Comparison of ENCODE assay signal across 20 cellular contexts in the genomic region with DNA sequence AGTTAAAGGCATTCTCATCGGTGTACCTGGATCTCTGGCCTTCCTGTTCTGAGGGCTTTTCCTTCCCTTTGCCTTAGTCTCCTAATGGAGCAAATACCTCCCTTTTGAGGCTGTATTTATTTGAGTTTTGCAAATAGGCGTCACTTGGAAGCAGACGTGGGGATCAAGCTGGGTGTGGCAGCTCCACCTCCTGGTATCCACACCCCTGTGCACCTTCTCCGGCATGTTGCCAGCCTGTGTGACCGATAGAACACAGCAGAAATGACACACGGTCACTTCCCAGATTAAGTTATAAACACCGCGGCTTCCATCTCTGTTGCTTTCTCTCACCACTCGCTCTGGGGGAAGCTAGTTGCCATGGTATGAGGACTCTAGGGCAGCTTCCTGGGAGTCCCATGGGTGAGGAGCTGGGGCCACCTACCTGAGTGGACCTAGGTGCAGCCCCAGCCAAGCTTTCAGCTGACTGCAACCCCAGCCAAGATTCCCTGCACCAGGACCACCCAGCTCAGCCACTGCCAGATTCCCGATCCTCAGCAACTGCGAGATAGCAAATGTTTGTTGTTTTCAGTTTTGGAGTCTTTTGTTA.
"Had no signal": no experiment of that assay in that cellular context is flagged by ENCODE, and none has a peak within 500 bp of the region (broad histone marks: within the 10 kb centered on the region; RNA-seq: fewer than 3 reads in every experiment).

No MANE protein-coding gene starts in this region.

- H3K4me1 ChIP-seq: esophagus muscularis mucosa had no signal

- FAIRE-seq: endothelial cell of umbilical vein had no signal

- DNase-seq: activated CD4-positive, alpha-beta T cell treated with anti-CD3 and anti-CD28 coated beads for 48 hours; activated CD4-positive, CD25-positive, alpha-beta regulatory T cell; activated CD8-positive, alpha-beta T cell treated with anti-CD3 and anti-CD28 coated beads for 36 hours; activated naive CD4-positive, alpha-beta T cell treated with anti-CD3 and anti-CD28 coated beads, Interleukin-2, amount 50 U/mL, for 16 hours; activated T-cell treated with anti-CD3 and anti-CD28 coated beads, Interleukin-2, amount 50 U/mL, for 1 hour; aorta; brain microvascular endothelial cell; cortex of kidney; effector CD4-positive, alpha-beta T cell; nephron progenitor cell; nucleus accumbens; retina; stimulated activated CD4-positive, alpha-beta T cell treated with anti-CD3 and anti-CD28 coated beads, Interleukin-2, amount 100 ng/mL, for 24 hours; stimulated activated naive CD8-positive, alpha-beta T cell treated with anti-CD3 and anti-CD28 coated beads, Interleukin-15, Interleukin-2, amounts not matched to agents 100 U/mL and 50 U/mL, for 24 hours; T-helper 1 cell; T1000; trophoblast cell had no signal

- H3K27me3 ChIP-seq: brain microvascular endothelial cell had no signal

- H3K36me3 ChIP-seq: brain microvascular endothelial cell, esophagus muscularis mucosa had no signal

- H3K4me3 ChIP-seq: esophagus muscularis mucosa, lung had no signal

- H3K27ac ChIP-seq: brain microvascular endothelial cell, esophagus muscularis mucosa had no signal

- H3K9me3 ChIP-seq: esophagus muscularis mucosa had no signal
